In the genomic region with DNA sequence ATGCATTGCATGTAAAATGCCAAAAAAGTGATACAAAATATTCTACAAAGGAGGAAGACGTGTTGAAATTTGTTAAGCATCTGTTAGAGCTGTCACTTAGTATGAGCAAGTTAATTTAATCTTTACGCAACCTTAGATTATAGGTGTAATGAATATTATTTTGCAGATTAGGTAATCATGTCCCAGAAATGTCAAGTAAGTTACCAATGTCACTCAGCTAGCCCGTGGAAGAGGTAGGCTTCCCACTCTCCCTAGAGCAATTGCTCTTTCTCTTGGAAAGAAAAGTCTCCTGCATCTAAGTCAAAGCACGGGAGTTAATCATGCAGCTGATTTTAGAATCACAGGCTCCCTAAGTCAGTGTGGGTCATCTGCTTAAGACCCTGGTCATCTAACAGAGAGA, we compare ENCODE assay signal across 16 cellular contexts.
DNase-seq lines count a peak whose midpoint lies in the region; ATAC-seq and TF ChIP-seq lines count a peak whose summit lies in the region.
"Had no signal": no experiment of that assay in that cellular context is flagged by ENCODE, and none has a peak within 500 bp of the region (broad histone marks: within the 10 kb centered on the region; RNA-seq: fewer than 3 reads in every experiment).

No MANE protein-coding gene starts in this region.

- no peak overlapping the region for H3K4me2 ChIP-seq in GM23338

- H3K79me2 ChIP-seq in GM23338 (replicated peaks; ENCODE audit: insufficient read depth): no peaks in the 10 kb centered on the region

- H3K27me3 ChIP-seq in GM23338 (ENCODE audit: insufficient read depth): no peaks in the 10 kb centered on the region
- no peaks in the 10 kb centered on the region for H3K27me3 ChIP-seq in brain microvascular endothelial cell (replicated peaks)
- H3K27me3 ChIP-seq in tibial artery: no peaks in the 10 kb centered on the region
- no peaks in the 10 kb centered on the region for H3K27me3 ChIP-seq in prostate gland (replicated peaks; ENCODE audit: insufficient read depth)
- H3K27me3 ChIP-seq: BLaER1 treated with 17β-estradiol and CSF1 and Interleukin-3, amounts not matched to agents 10 nM and 100 nM had no signal

- WGBS in prostate gland: 95% methylated on average over 4 of the region's 4 CpGs

- in situ Hi-C loops in brain microvascular endothelial cell (cut with HindIII; ENCODE audit: low pct_ligation_motif_present, low sequenced_read_pairs): no loop called here

- H3K4me1 ChIP-seq in GM23338 (ENCODE audit: insufficient read depth) (no peaks in the 10 kb centered on the region), tibial artery (peaks cover 0 to 72% (median 40%) of the 10 kb centered on the region in 4 donors), prostate gland (replicated peaks) (no peaks in the 10 kb centered on the region)

- H3K36me3 Mint-ChIP-seq in GM23338 (ENCODE audit: low read depth): no peaks in the 10 kb centered on the region
- peaks cover 6% of the 10 kb centered on the region for H3K36me3 Mint-ChIP-seq in nephron progenitor cell (ENCODE audit: low read depth)
- H3K36me3 Mint-ChIP-seq in activated CD4-positive, alpha-beta T cell treated with anti-CD3 and anti-CD28 coated beads for 36 hours (ENCODE audit: low read depth): no peaks in the 10 kb centered on the region
- H3K36me3 Mint-ChIP-seq: CD8-positive, alpha-beta memory T cell had no signal

- no peak overlapping the region for H3K27ac ChIP-seq in GM23338 (ENCODE audit: low read depth)
- H3K27ac ChIP-seq in brain microvascular endothelial cell: peak overlapping the region; percentile 62
- H3K27ac ChIP-seq in tibial artery: peak overlapping the region; percentile 74 to 80
- no peak overlapping the region for H3K27ac ChIP-seq in prostate gland

- H3K4me1 Mint-ChIP-seq in GM23338 (peaks cover 8% of the 10 kb centered on the region; the same call in 2 of the 3 replicates), nephron progenitor cell (peaks cover 89% of the 10 kb centered on the region)
- no peaks in the 10 kb centered on the region for H3K4me1 Mint-ChIP-seq in activated CD4-positive, alpha-beta T cell treated with anti-CD3 and anti-CD28 coated beads for 36 hours
- H3K4me1 Mint-ChIP-seq: CD8-positive, alpha-beta memory T cell had no signal

- TF ChIP-seq CTCF in GM23338 (conservative IDR thresholded peaks at IDR 0.05; ENCODE audit: low read depth in 2 of 2) (no peak), brain microvascular endothelial cell (IDR thresholded peaks at IDR 0.05; ENCODE audit: low read depth, low read length, missing control alignments) (no peak), nephron progenitor cell (IDR thresholded peaks at IDR 0.05) (no peak), tibial artery (IDR thresholded peaks at IDR 0.05) (no peak), prostate gland (IDR thresholded peaks at IDR 0.05) (no peak)

- H3K4me3 ChIP-seq in GM23338 (no peak overlapping the region), brain microvascular endothelial cell (ENCODE audit: low read depth, low read length) (no peak overlapping the region), tibial artery (no peak overlapping the region), prostate gland (no peak overlapping the region)
- H3K4me3 ChIP-seq: BLaER1 treated with 17β-estradiol and CSF1 and Interleukin-3, amounts not matched to agents 10 nM and 100 nM had no signal

- no peak for TF ChIP-seq POLR2A in prostate gland (IDR thresholded peaks at IDR 0.05)

- DNase-seq in GM23338 (ENCODE audit: low spot score) (no peak), brain microvascular endothelial cell (no peak), nephron progenitor cell (no peak), tibial artery (no peak), prostate gland (ENCODE audit: low spot score) (no peak)
- no peak for DNase-seq in activated CD4-positive, alpha-beta T cell treated with anti-CD3 and anti-CD28 coated beads for 36 hours
- DNase-seq in stimulated activated CD4-positive, alpha-beta T cell treated with anti-CD3 and anti-CD28 coated beads, Interleukin-4, amount 100 ng/mL, for 24 hours: no peak
- DNase-seq: CD8-positive, alpha-beta memory T cell; DMS53; MM.1S; NCI-H1092 treated with DMSO at 0.1 percent for 48 hours; NCI-H1694; NCI-H2081 treated with DMSO at 0.1 percent for 48 hours; NK-92 treated with Interleukin-12 subunit alpha and Interleukin-12 subunit beta, amount 100 ng/mL, for 24 hours; SHP77 treated with DMSO at 0.1 percent for 48 hours had no signal

- H3K9me2 ChIP-seq in GM23338 (ENCODE audit: insufficient read depth): no peaks in the 10 kb centered on the region; the same call in 1 of the 2 replicates

- intact Hi-C loops in tibial artery (cut with DNase I; ENCODE audit: low total_unique reads) (loop anchor here (5.0 kb wide), 2 partner anchors 149 to 829 kb away; partner anchors contain the start of gene IGFBP3), prostate gland (cut with DNase I) (loop anchor here (5.0 kb wide), 1 partner anchor 149 kb away; no protein-coding TSS in a partner anchor)
- intact Hi-C loops in activated CD4-positive, alpha-beta T cell treated with anti-CD3 and anti-CD28 coated beads for 36 hours (cut with DNase I, micrococcal nuclease): no loop called here

- H3K4me3 Mint-ChIP-seq in GM23338 (no peak overlapping the region), nephron progenitor cell (peak overlapping the region; percentile 17)
- H3K4me3 Mint-ChIP-seq in activated CD4-positive, alpha-beta T cell treated with anti-CD3 and anti-CD28 coated beads for 36 hours: no peak overlapping the region
- H3K4me3 Mint-ChIP-seq: CD8-positive, alpha-beta memory T cell had no signal

- H4K20me1 ChIP-seq in GM23338 (replicated peaks; ENCODE audit: insufficient read depth): no peaks in the 10 kb centered on the region
- H4K20me1 ChIP-seq: BLaER1 treated with 17β-estradiol and CSF1 and Interleukin-3, amounts not matched to agents 10 nM and 100 nM had no signal

- H3K36me3 ChIP-seq in GM23338 (ENCODE audit: insufficient read depth) (no peaks in the 10 kb centered on the region; the same call in 1 of the 2 replicates), brain microvascular endothelial cell (replicated peaks) (no peaks in the 10 kb centered on the region), tibial artery (no peaks in the 10 kb centered on the region), prostate gland (no peaks in the 10 kb centered on the region)
- H3K36me3 ChIP-seq: BLaER1 treated with 17β-estradiol and CSF1 and Interleukin-3, amounts not matched to agents 10 nM and 100 nM had no signal

- no peak for ATAC-seq in GM23338
- ATAC-seq in activated CD4-positive, alpha-beta T cell treated with anti-CD3 and anti-CD28 coated beads for 36 hours: no peak

- H3K9me3 ChIP-seq in tibial artery: no peaks in the 10 kb centered on the region
- H3K9me3 ChIP-seq in prostate gland: no peaks in the 10 kb centered on the region
- H3K9me3 ChIP-seq: BLaER1 treated with 17β-estradiol and CSF1 and Interleukin-3, amounts not matched to agents 10 nM and 100 nM had no signal

- H3K27ac Mint-ChIP-seq in GM23338: peak overlapping the region; percentile 50; the same call in 1 of the 2 replicates
- H3K27ac Mint-ChIP-seq in nephron progenitor cell: no peak overlapping the region
- H3K27ac Mint-ChIP-seq in activated CD4-positive, alpha-beta T cell treated with anti-CD3 and anti-CD28 coated beads for 36 hours: no peak overlapping the region
- H3K27ac Mint-ChIP-seq: CD8-positive, alpha-beta memory T cell had no signal

- H3K9me3 Mint-ChIP-seq in GM23338 (no peaks in the 10 kb centered on the region), nephron progenitor cell (peaks cover 10% of the 10 kb centered on the region)
- peaks cover 2% of the 10 kb centered on the region for H3K9me3 Mint-ChIP-seq in activated CD4-positive, alpha-beta T cell treated with anti-CD3 and anti-CD28 coated beads for 36 hours (ENCODE audit: low read depth)

- H3F3A ChIP-seq in GM23338 (replicated peaks; ENCODE audit: low read depth): no peaks in the 10 kb centered on the region

- CTCF ChIA-PET in activated CD4-positive, alpha-beta T cell treated with anti-CD3 and anti-CD28 coated beads for 36 hours (lab: Charles Lee): no interaction called here

- peaks cover 3% of the 10 kb centered on the region for H3K27me3 Mint-ChIP-seq in GM23338 (ENCODE audit: insufficient read depth, low read depth, poor library complexity)
- H3K27me3 Mint-ChIP-seq in nephron progenitor cell (ENCODE audit: low read depth, poor library complexity): no peaks in the 10 kb centered on the region
- H3K27me3 Mint-ChIP-seq in activated CD4-positive, alpha-beta T cell treated with anti-CD3 and anti-CD28 coated beads for 36 hours: no peaks in the 10 kb centered on the region
- H3K27me3 Mint-ChIP-seq: CD8-positive, alpha-beta memory T cell had no signal

- H2AFZ ChIP-seq in GM23338: no peak overlapping the region

- POLR2A ChIA-PET in activated CD4-positive, alpha-beta T cell treated with anti-CD3 and anti-CD28 coated beads for 36 hours (lab: Charles Lee): no interaction called here

TF ChIP-seq in GM23338, 12 proteins besides CTCF, POLR2A, EP300 and RAD21:
- TF ChIP-seq ZNF331 (CRISPR knock-in tag; IDR thresholded peaks at IDR 0.05; ENCODE audit: low read depth) (no peak), STAT1 (IDR thresholded peaks at IDR 0.05; ENCODE audit: unreplicated experiment) (no peak), EZH2 (IDR thresholded peaks at IDR 0.05; ENCODE audit: low read depth, unreplicated experiment) (no peak), POLR2AphosphoS5 (IDR thresholded peaks at IDR 0.05; ENCODE audit: low read depth) (no peak), ZNF114 (CRISPR knock-in tag; IDR thresholded peaks at IDR 0.05) (no peak), NANOG (IDR thresholded peaks at IDR 0.05; ENCODE audit: borderline replicate concordance) (no peak)
- TF ChIP-seq, protein P1, sequence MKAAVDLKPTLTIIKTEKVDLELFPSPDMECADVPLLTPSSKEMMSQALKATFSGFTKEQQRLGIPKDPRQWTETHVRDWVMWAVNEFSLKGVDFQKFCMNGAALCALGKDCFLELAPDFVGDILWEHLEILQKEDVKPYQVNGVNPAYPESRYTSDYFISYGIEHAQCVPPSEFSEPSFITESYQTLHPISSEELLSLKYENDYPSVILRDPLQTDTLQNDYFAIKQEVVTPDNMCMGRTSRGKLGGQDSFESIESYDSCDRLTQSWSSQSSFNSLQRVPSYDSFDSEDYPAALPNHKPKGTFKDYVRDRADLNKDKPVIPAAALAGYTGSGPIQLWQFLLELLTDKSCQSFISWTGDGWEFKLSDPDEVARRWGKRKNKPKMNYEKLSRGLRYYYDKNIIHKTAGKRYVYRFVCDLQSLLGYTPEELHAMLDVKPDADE (IDR thresholded peaks at IDR 0.05): no peak

Comparison
In these comparisons a context has a peak if more than half of its experiments do, and no peak if none do; other contexts are left out.
1. H3K27ac ChIP-seq: peak in brain microvascular endothelial cell (single experiment) and tibial artery (2 of 2); none in GM23338 (single experiment) and prostate gland (0 of 2).
2. intact Hi-C loops: an anchor here in tibial artery (5.0 kb wide) and prostate gland (5.0 kb wide); none called in activated CD4-positive, alpha-beta T cell treated with anti-CD3 and anti-CD28 coated beads for 36 hours.